1 cellular context compared by ENCODE assay signal in genomic region chr2:164778723-164779122, GRCh38.
TF ChIP-seq lines count a peak whose summit lies in the region.

No MANE protein-coding gene starts in this region.

TF ChIP-seq in SK-N-SH treated with all-trans-retinoic acid at 6 μM for 48 hours, 23 proteins besides CTCF, POLR2A, EP300 and RAD21 (continued from another document):
- TF ChIP-seq, protein P1, sequence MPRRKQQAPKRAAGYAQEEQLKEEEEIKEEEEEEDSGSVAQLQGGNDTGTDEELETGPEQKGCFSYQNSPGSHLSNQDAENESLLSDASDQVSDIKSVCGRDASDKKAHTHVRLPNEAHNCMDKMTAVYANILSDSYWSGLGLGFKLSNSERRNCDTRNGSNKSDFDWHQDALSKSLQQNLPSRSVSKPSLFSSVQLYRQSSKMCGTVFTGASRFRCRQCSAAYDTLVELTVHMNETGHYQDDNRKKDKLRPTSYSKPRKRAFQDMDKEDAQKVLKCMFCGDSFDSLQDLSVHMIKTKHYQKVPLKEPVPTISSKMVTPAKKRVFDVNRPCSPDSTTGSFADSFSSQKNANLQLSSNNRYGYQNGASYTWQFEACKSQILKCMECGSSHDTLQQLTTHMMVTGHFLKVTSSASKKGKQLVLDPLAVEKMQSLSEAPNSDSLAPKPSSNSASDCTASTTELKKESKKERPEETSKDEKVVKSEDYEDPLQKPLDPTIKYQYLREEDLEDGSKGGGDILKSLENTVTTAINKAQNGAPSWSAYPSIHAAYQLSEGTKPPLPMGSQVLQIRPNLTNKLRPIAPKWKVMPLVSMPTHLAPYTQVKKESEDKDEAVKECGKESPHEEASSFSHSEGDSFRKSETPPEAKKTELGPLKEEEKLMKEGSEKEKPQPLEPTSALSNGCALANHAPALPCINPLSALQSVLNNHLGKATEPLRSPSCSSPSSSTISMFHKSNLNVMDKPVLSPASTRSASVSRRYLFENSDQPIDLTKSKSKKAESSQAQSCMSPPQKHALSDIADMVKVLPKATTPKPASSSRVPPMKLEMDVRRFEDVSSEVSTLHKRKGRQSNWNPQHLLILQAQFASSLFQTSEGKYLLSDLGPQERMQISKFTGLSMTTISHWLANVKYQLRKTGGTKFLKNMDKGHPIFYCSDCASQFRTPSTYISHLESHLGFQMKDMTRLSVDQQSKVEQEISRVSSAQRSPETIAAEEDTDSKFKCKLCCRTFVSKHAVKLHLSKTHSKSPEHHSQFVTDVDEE (CRISPR knock-in tag; IDR thresholded peaks at IDR 0.05): no peak
- no peak for TF ChIP-seq ESRRG (CRISPR knock-in tag; IDR thresholded peaks at IDR 0.05)
- TF ChIP-seq GLIS3 (CRISPR knock-in tag; IDR thresholded peaks at IDR 0.05): no peak
